Comparison of ENCODE assay signal across 12 cellular contexts in the genomic region with DNA sequence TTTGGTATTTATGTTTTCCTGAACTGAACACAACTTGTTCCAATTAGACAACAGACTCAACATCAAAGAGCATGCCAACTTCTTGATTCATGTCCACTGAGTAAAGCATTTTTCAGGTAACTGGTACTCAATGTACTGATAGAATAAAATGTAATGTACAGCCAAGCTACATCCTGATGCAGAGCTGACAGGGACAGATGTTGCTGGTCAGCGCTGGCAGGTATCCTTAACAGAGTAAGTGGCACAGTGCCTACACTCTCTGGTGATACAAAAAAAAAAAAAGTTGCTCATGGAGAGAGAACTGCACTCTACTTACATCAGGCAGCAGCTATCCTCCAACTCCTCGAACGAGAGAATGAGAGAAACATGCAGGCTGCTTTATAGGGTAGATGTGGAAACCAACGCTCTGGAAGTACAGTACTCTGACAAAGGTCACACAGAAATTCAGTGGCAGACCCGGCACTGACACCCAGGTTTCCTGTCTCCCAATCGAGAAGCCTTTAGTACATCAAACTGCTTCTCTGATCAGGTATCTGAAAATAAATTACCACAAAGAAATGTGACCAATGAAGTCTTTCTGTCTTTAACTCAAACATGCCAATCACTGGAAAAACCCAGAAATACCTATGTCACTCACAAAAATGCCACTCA. TPM values are rescaled to one million over a fixed set of nuclear protein-coding genes. Genes with fewer than 3 reads are reported as not detected.
DNase-seq lines count a peak whose midpoint lies in the region; ATAC-seq, FAIRE-seq and TF ChIP-seq lines count a peak whose summit lies in the region.
"Had no signal": no experiment of that assay in that cellular context is flagged by ENCODE, and none has a peak within 500 bp of the region (broad histone marks: within the 10 kb centered on the region; RNA-seq: fewer than 3 reads in every experiment).

No MANE protein-coding gene starts in this region.

- H4K20me1 ChIP-seq in Loucy (ENCODE audit: insufficient read depth, low read length, poor library complexity, severe bottlenecking): peaks cover 91% of the 10 kb centered on the region

- peak overlapping the region in 6 of 10 donors; percentile 4 to 74 (median 38) for H3K4me3 Mint-ChIP-seq in naive thymus-derived CD4-positive, alpha-beta T cell
- H3K4me3 Mint-ChIP-seq: T-helper 2 cell treated with Interferon-gamma antibody and Interleukin-4, amounts not matched to agents 5 μg/mL and 100 μg/mL, for 36 hours had no signal

- H3K4me1 ChIP-seq in Loucy (ENCODE audit: insufficient read depth, low read length, poor library complexity, severe bottlenecking): peaks cover 79% of the 10 kb centered on the region
- peaks cover 46% of the 10 kb centered on the region for H3K4me1 ChIP-seq in effector memory CD4-positive, alpha-beta T cell (ENCODE audit: control insufficient read depth, insufficient read depth, low read length, poor library complexity, severe bottlenecking)
- peaks cover 13 to 36% of the 10 kb centered on the region in 2 donors for H3K4me1 ChIP-seq in naive thymus-derived CD4-positive, alpha-beta T cell (ENCODE audit: control insufficient read depth in 2 of 2, insufficient read depth in 2 of 2, low read length in 2 of 2)
- peaks cover 57 to 84% of the 10 kb centered on the region in 2 donors for H3K4me1 ChIP-seq in adrenal gland (replicated peaks in 1 of 2)

- CTCF ChIA-PET in naive thymus-derived CD4-positive, alpha-beta T cell (lab: Charles Lee): no interaction called here

- H3K27me3 ChIP-seq in Loucy (ENCODE audit: insufficient read depth, low read length, poor library complexity, severe bottlenecking): no peaks in the 10 kb centered on the region
- H3K27me3 ChIP-seq in effector memory CD4-positive, alpha-beta T cell (replicated peaks; ENCODE audit: control insufficient read depth, insufficient read depth, low read length, poor library complexity, severe bottlenecking): no peaks in the 10 kb centered on the region
- no peaks in the 10 kb centered on the region for H3K27me3 ChIP-seq in naive thymus-derived CD4-positive, alpha-beta T cell (ENCODE audit: control insufficient read depth in 2 of 2, insufficient read depth in 2 of 2, low read length in 2 of 2)
- no peaks in the 10 kb centered on the region for H3K27me3 ChIP-seq in adrenal gland

- 28 to 45% (median 38%) methylated on average over 6 of the region's 6 CpGs for WGBS in adrenal gland, 4 donors

- peak overlapping the region; percentile 83 for H3K9ac ChIP-seq in Loucy (ENCODE audit: low read depth, low read length, poor library complexity, severe bottlenecking)

- H3K4me1 Mint-ChIP-seq in naive thymus-derived CD4-positive, alpha-beta T cell: peaks cover 47 to 82% (median 70%) of the 10 kb centered on the region in 7 donors

- no peak for ATAC-seq in naive thymus-derived CD4-positive, alpha-beta T cell
- ATAC-seq in GM21515 (IDR thresholded peaks at IDR 0.05; ENCODE audit: unreplicated experiment) (no peak), HG02884 (IDR thresholded peaks at IDR 0.05; ENCODE audit: unreplicated experiment) (no peak)

- peaks cover 96% of the 10 kb centered on the region for H3K79me2 ChIP-seq in Loucy (ENCODE audit: insufficient read depth, low read length)

- no peaks in the 10 kb centered on the region for H3K36me3 ChIP-seq in Loucy (ENCODE audit: insufficient read depth, low read length)
- no peaks in the 10 kb centered on the region for H3K36me3 ChIP-seq in effector memory CD4-positive, alpha-beta T cell (ENCODE audit: control insufficient read depth, insufficient read depth, low read length)
- H3K36me3 ChIP-seq in naive thymus-derived CD4-positive, alpha-beta T cell (ENCODE audit: control insufficient read depth in 2 of 3, insufficient read depth in 3 of 3, low read length in 3 of 3): no peaks in the 10 kb centered on the region
- no peaks in the 10 kb centered on the region for H3K36me3 ChIP-seq in adrenal gland (replicated peaks in 1 of 2)

- POLR2A ChIA-PET in naive thymus-derived CD4-positive, alpha-beta T cell (lab: Charles Lee): interaction anchor here (0.6 kb wide), 1 partner anchor 1948 kb away, joined by 4 read pairs; no protein-coding TSS in a partner anchor

- intact Hi-C loops in naive thymus-derived CD4-positive, alpha-beta T cell (cut with micrococcal nuclease): loop anchor here (2.0 to 10.0 kb wide), 2 partner anchors 15 to 609 kb away; a partner anchor contains a TSS
- intact Hi-C loops in adrenal gland (cut with DNase I): no loop called here

- peak overlapping the region; percentile 99 for H3K4me2 ChIP-seq in Loucy (ENCODE audit: low read depth, low read length, poor library complexity, severe bottlenecking)

- no peak for DNase-seq in AG10803 (ENCODE audit: low read depth)
- DNase-seq in effector memory CD4-positive, alpha-beta T cell: no peak
- no peak for DNase-seq in naive thymus-derived CD4-positive, alpha-beta T cell
- no peak for DNase-seq in adrenal gland
- no peak for DNase-seq in H54 (ENCODE audit: insufficient read length, low spot score)
- DNase-seq: caudate nucleus, DMS79, NCI-H1930 had no signal

- no peak for TF ChIP-seq POLR2A in adrenal gland (IDR thresholded peaks at IDR 0.05)
- no peak for TF ChIP-seq POLR2A in H54 (IDR thresholded peaks at IDR 0.05; ENCODE audit: low read depth, low read length)

- H3K27ac ChIP-seq in effector memory CD4-positive, alpha-beta T cell (ENCODE audit: insufficient read depth, low read length, poor library complexity, severe bottlenecking): peak overlapping the region; percentile 82
- H3K27ac ChIP-seq in naive thymus-derived CD4-positive, alpha-beta T cell (ENCODE audit: low read depth, low read length): no peak overlapping the region
- peak overlapping the region in 1 of 5 donors; percentile 24 for H3K27ac ChIP-seq in adrenal gland

- H3K9me2 ChIP-seq in Loucy (replicated peaks; ENCODE audit: low read depth, low read length): no peaks in the 10 kb centered on the region

- H3F3A ChIP-seq in Loucy (ENCODE audit: low read depth): 0 out of 2 replicates have a peak, but pooled peaks cover 3% of the 10 kb centered on the region

- no peak for FAIRE-seq in H54 (lab: Jason Lieb, UNC)

- peak overlapping the region in 4 of 9 donors; percentile 1 to 66 (median 29) for H3K27ac Mint-ChIP-seq in naive thymus-derived CD4-positive, alpha-beta T cell

- H3K9me3 Mint-ChIP-seq in naive thymus-derived CD4-positive, alpha-beta T cell: no peaks in the 10 kb centered on the region
- H3K9me3 Mint-ChIP-seq: T-helper 2 cell treated with Interferon-gamma antibody and Interleukin-4, amounts not matched to agents 5 μg/mL and 100 μg/mL, for 36 hours had no signal

- H3K36me3 Mint-ChIP-seq in naive thymus-derived CD4-positive, alpha-beta T cell: no peaks in the 10 kb centered on the region

- H2AFZ ChIP-seq in Loucy (ENCODE audit: low read length): no peak overlapping the region

- TF ChIP-seq CTCF in AG10803 (conservative IDR thresholded peaks at IDR 0.05; ENCODE audit: low read length): no peak
- TF ChIP-seq CTCF in Loucy (conservative IDR thresholded peaks at IDR 0.05; ENCODE audit: low read length): no peak
- no peak for TF ChIP-seq CTCF in adrenal gland (IDR thresholded peaks at IDR 0.05)

- H3K27me3 Mint-ChIP-seq in naive thymus-derived CD4-positive, alpha-beta T cell: no peaks in the 10 kb centered on the region

- H3K4me3 ChIP-seq in AG10803 (ENCODE audit: low read length): peak overlapping the region; percentile 80
- H3K4me3 ChIP-seq in Loucy (ENCODE audit: low read length, poor library complexity, severe bottlenecking): peak overlapping the region; percentile 85
- peak overlapping the region; percentile 93 for H3K4me3 ChIP-seq in effector memory CD4-positive, alpha-beta T cell (ENCODE audit: insufficient read depth, low read depth, low read length, poor library complexity, severe bottlenecking)
- peak overlapping the region; percentile 4 for H3K4me3 ChIP-seq in naive thymus-derived CD4-positive, alpha-beta T cell (ENCODE audit: low read length)
- H3K4me3 ChIP-seq in adrenal gland: no peak overlapping the region

- no peaks in the 10 kb centered on the region for H3K9me3 ChIP-seq in Loucy (ENCODE audit: insufficient read depth, low read depth, low read length)
- no peaks in the 10 kb centered on the region for H3K9me3 ChIP-seq in effector memory CD4-positive, alpha-beta T cell (ENCODE audit: control insufficient read depth, low read length)
- H3K9me3 ChIP-seq in naive thymus-derived CD4-positive, alpha-beta T cell (ENCODE audit: control insufficient read depth in 2 of 3, low read length in 3 of 3): no peaks in the 10 kb centered on the region
- H3K9me3 ChIP-seq in adrenal gland (replicated peaks in 1 of 3): no peaks in the 10 kb centered on the region

RNA-seq across cellular contexts. Expression of a gene that starts 4.6 kb away (rescaled TPM):
- total RNA-seq in naive thymus-derived CD4-positive, alpha-beta T cell: 100 to 1,000 TPM in 1 of 5 experiments, 10 to 100 TPM in 4; 43.2 to 205 (median 60.8) TPM
- 10 to 100 TPM; 26.5 to 36.1 TPM for polyA plus RNA-seq in naive thymus-derived CD4-positive, alpha-beta T cell
- total RNA-seq in adrenal gland: 100 to 1,000 TPM; 288 to 803 (median 331) TPM
- polyA plus RNA-seq in adrenal gland: 100 to 1,000 TPM in 2 of 3 donors, 10 to 100 TPM in 1; 93.3 to 400 (median 105) TPM

Comparison
In these comparisons a context has a peak if more than half of its experiments do, and no peak if none do; other contexts are left out.
1. H3K4me3 ChIP-seq: peak in AG10803 (single experiment), Loucy (single experiment), effector memory CD4-positive, alpha-beta T cell (single experiment) and naive thymus-derived CD4-positive, alpha-beta T cell (single experiment); none in adrenal gland (0 of 4).
2. intact Hi-C loops: an anchor here in naive thymus-derived CD4-positive, alpha-beta T cell (2.0 to 10.0 kb wide); none called in adrenal gland.